Comparison of ENCODE assay signal across 13 cellular contexts in the genomic region with DNA sequence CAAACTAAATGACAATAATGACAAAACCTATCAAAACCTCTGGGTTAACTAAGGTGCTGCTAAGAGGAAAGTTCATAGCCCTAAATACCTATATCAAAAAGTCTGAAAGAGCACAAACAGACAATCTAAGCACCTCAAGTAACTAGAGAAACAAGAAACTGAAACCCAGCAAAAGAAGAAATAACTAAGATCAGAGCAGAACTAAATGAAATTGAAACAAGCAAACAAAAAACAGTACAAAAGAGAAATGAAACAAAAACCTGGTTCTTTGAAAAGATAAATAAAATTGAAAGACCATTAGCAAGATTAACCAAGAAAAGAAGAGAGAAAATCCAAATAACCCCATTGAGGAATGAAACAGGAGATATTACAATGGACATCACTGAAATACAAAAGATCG. TPM values are rescaled to one million over a fixed set of nuclear protein-coding genes. Genes with fewer than 3 reads are reported as not detected.
DNase-seq lines count a peak whose midpoint lies in the region; ATAC-seq lines count a peak whose summit lies in the region.
"Had no signal": no experiment of that assay in that cellular context is flagged by ENCODE, and none has a peak within 500 bp of the region (broad histone marks: within the 10 kb centered on the region; RNA-seq: fewer than 3 reads in every experiment).

No MANE protein-coding gene starts in this region.

- ATAC-seq in HG02759 (IDR thresholded peaks at IDR 0.05; ENCODE audit: unreplicated experiment) (peak; percentile 64), HG03575 (IDR thresholded peaks at IDR 0.05; ENCODE audit: extremely low read depth, insufficient number of reproducible peaks, low FRiP score, unreplicated experiment) (peak; percentile 77)
- ATAC-seq in stimulated activated naive B cell treated with anti-CD40 and anti-IgM and Interleukin-4, amounts not matched to agents 10 μg/mL and 1 μg/mL and 100 μg/mL, for 72 hours (replicated peaks) = peak; percentile 46 to 51
- ATAC-seq: activated T-helper 17 cell treated with anti-CD3 and anti-CD28 coated beads, Interleukin-2, amount 50 U/mL, for 72 hours had no signal

- no peak for DNase-seq in activated CD4-positive, alpha-beta memory T cell treated with anti-CD3 and anti-CD28 coated beads, Interleukin-2, amount 10 ng/mL, durations not matched to agents 7 days and 5 days
- DNase-seq in activated CD4-positive, alpha-beta memory T cell treated with anti-CD3 and anti-CD28 coated beads for 36 hours = no peak
- DNase-seq in stimulated activated naive B cell treated with anti-CD40 and anti-IgM and Interleukin-4, amounts not matched to agents 10 μg/mL and 1 μg/mL and 100 μg/mL, for 72 hours = no peak
- DNase-seq in COLO668 (lab: John Stamatoyannopoulos, UW; ENCODE audit: unreplicated experiment) (no peak), dedifferentiated amniotic fluid mesenchymal stem cell (ENCODE audit: extremely low spot score) (no peak), NCI-H1092 treated with DMSO at 0.1 percent for 48 hours (lab: John Stamatoyannopoulos, UW) (no peak)
- DNase-seq: DMS153; stimulated activated CD4-positive, alpha-beta T cell treated with anti-CD3 and anti-CD28 coated beads, Interleukin-4, amount 100 ng/mL, for 1 hour had no signal

- peaks cover 26% of the 10 kb centered on the region for H3K36me3 Mint-ChIP-seq in activated CD4-positive, alpha-beta memory T cell treated with anti-CD3 and anti-CD28 coated beads, Interleukin-2, amount 10 ng/mL, durations not matched to agents 7 days and 5 days (ENCODE audit: low read depth)
- H3K36me3 Mint-ChIP-seq in activated CD4-positive, alpha-beta memory T cell treated with anti-CD3 and anti-CD28 coated beads for 36 hours = no peaks in the 10 kb centered on the region
- H3K36me3 Mint-ChIP-seq in stimulated activated naive B cell treated with anti-CD40 and anti-IgM and Interleukin-4, amounts not matched to agents 10 μg/mL and 1 μg/mL and 100 μg/mL, for 72 hours = peaks cover 0 to 5% of the 10 kb centered on the region in 2 donors

- POLR2A ChIA-PET in activated CD4-positive, alpha-beta memory T cell treated with anti-CD3 and anti-CD28 coated beads, Interleukin-2, amount 10 ng/mL, durations not matched to agents 7 days and 5 days (lab: Charles Lee) = no interaction called here
- POLR2A ChIA-PET in activated CD4-positive, alpha-beta memory T cell treated with anti-CD3 and anti-CD28 coated beads for 36 hours (lab: Charles Lee) = no interaction called here

- intact Hi-C loops in activated CD4-positive, alpha-beta memory T cell treated with anti-CD3 and anti-CD28 coated beads for 36 hours (cut with micrococcal nuclease) = no loop called here

- H3K9me3 Mint-ChIP-seq in activated CD4-positive, alpha-beta memory T cell treated with anti-CD3 and anti-CD28 coated beads, Interleukin-2, amount 10 ng/mL, durations not matched to agents 7 days and 5 days = peaks cover 10% of the 10 kb centered on the region
- H3K9me3 Mint-ChIP-seq in activated CD4-positive, alpha-beta memory T cell treated with anti-CD3 and anti-CD28 coated beads for 36 hours = peaks cover 6% of the 10 kb centered on the region
- H3K9me3 Mint-ChIP-seq in stimulated activated naive B cell treated with anti-CD40 and anti-IgM and Interleukin-4, amounts not matched to agents 10 μg/mL and 1 μg/mL and 100 μg/mL, for 72 hours = peaks cover 6 to 12% of the 10 kb centered on the region in 2 donors

- CTCF ChIA-PET in activated CD4-positive, alpha-beta memory T cell treated with anti-CD3 and anti-CD28 coated beads, Interleukin-2, amount 10 ng/mL, durations not matched to agents 7 days and 5 days (lab: Charles Lee) = no interaction called here
- CTCF ChIA-PET in activated CD4-positive, alpha-beta memory T cell treated with anti-CD3 and anti-CD28 coated beads for 36 hours (lab: Charles Lee) = no interaction called here

- no peak overlapping the region for H3K4me3 Mint-ChIP-seq in activated CD4-positive, alpha-beta memory T cell treated with anti-CD3 and anti-CD28 coated beads, Interleukin-2, amount 10 ng/mL, durations not matched to agents 7 days and 5 days
- H3K4me3 Mint-ChIP-seq in activated CD4-positive, alpha-beta memory T cell treated with anti-CD3 and anti-CD28 coated beads for 36 hours = no peak overlapping the region
- peak overlapping the region; percentile 25 to 70 for H3K4me3 Mint-ChIP-seq in stimulated activated naive B cell treated with anti-CD40 and anti-IgM and Interleukin-4, amounts not matched to agents 10 μg/mL and 1 μg/mL and 100 μg/mL, for 72 hours
- H3K4me3 Mint-ChIP-seq: activated T-helper 17 cell treated with anti-CD3 and anti-CD28 coated beads, Interleukin-2, amount 50 U/mL, for 72 hours had no signal

- peak overlapping the region; percentile 16 for H3K27ac Mint-ChIP-seq in activated CD4-positive, alpha-beta memory T cell treated with anti-CD3 and anti-CD28 coated beads, Interleukin-2, amount 10 ng/mL, durations not matched to agents 7 days and 5 days
- no peak overlapping the region for H3K27ac Mint-ChIP-seq in activated CD4-positive, alpha-beta memory T cell treated with anti-CD3 and anti-CD28 coated beads for 36 hours
- H3K27ac Mint-ChIP-seq in stimulated activated naive B cell treated with anti-CD40 and anti-IgM and Interleukin-4, amounts not matched to agents 10 μg/mL and 1 μg/mL and 100 μg/mL, for 72 hours = peak overlapping the region; percentile 15
- H3K27ac Mint-ChIP-seq: activated T-helper 17 cell treated with anti-CD3 and anti-CD28 coated beads, Interleukin-2, amount 50 U/mL, for 72 hours; progenitor cell of endocrine pancreas had no signal

- no peaks in the 10 kb centered on the region for H3K27me3 Mint-ChIP-seq in activated CD4-positive, alpha-beta memory T cell treated with anti-CD3 and anti-CD28 coated beads, Interleukin-2, amount 10 ng/mL, durations not matched to agents 7 days and 5 days
- H3K27me3 Mint-ChIP-seq in activated CD4-positive, alpha-beta memory T cell treated with anti-CD3 and anti-CD28 coated beads for 36 hours = no peaks in the 10 kb centered on the region
- H3K27me3 Mint-ChIP-seq in stimulated activated naive B cell treated with anti-CD40 and anti-IgM and Interleukin-4, amounts not matched to agents 10 μg/mL and 1 μg/mL and 100 μg/mL, for 72 hours = no peaks in the 10 kb centered on the region
- H3K27me3 Mint-ChIP-seq: activated T-helper 17 cell treated with anti-CD3 and anti-CD28 coated beads, Interleukin-2, amount 50 U/mL, for 72 hours; progenitor cell of endocrine pancreas had no signal

- H3K4me1 Mint-ChIP-seq in activated CD4-positive, alpha-beta memory T cell treated with anti-CD3 and anti-CD28 coated beads, Interleukin-2, amount 10 ng/mL, durations not matched to agents 7 days and 5 days = peaks cover 28% of the 10 kb centered on the region
- H3K4me1 Mint-ChIP-seq in activated CD4-positive, alpha-beta memory T cell treated with anti-CD3 and anti-CD28 coated beads for 36 hours (ENCODE audit: low read depth) = peaks cover 12% of the 10 kb centered on the region
- peaks cover 37 to 53% of the 10 kb centered on the region in 2 donors for H3K4me1 Mint-ChIP-seq in stimulated activated naive B cell treated with anti-CD40 and anti-IgM and Interleukin-4, amounts not matched to agents 10 μg/mL and 1 μg/mL and 100 μg/mL, for 72 hours

RNA-seq across cellular contexts. Expression of a gene that starts 44.8 kb away (rescaled TPM):
- 10 to 100 TPM; 79.4 to 80.2 TPM for total RNA-seq in activated CD4-positive, alpha-beta memory T cell treated with anti-CD3 and anti-CD28 coated beads, Interleukin-2, amount 10 ng/mL, durations not matched to agents 7 days and 5 days
- 10 to 100 TPM; 32.9 to 34.5 TPM for total RNA-seq in activated CD4-positive, alpha-beta memory T cell treated with anti-CD3 and anti-CD28 coated beads for 36 hours
- total RNA-seq: A673 had no signal

Comparison
In these comparisons a context has a peak if more than half of its experiments do, and no peak if none do; other contexts are left out.
1. H3K4me3 Mint-ChIP-seq: peak in stimulated activated naive B cell treated with anti-CD40 and anti-IgM and Interleukin-4, amounts not matched to agents 10 μg/mL and 1 μg/mL and 100 μg/mL, for 72 hours (2 of 2); none in activated CD4-positive, alpha-beta memory T cell treated with anti-CD3 and anti-CD28 coated beads, Interleukin-2, amount 10 ng/mL, durations not matched to agents 7 days and 5 days (single experiment) and activated CD4-positive, alpha-beta memory T cell treated with anti-CD3 and anti-CD28 coated beads for 36 hours (single experiment).
2. Peak in every context shown above with its lines, with median percentiles within 50 percentile points of each other: ATAC-seq.